In the genomic region with DNA sequence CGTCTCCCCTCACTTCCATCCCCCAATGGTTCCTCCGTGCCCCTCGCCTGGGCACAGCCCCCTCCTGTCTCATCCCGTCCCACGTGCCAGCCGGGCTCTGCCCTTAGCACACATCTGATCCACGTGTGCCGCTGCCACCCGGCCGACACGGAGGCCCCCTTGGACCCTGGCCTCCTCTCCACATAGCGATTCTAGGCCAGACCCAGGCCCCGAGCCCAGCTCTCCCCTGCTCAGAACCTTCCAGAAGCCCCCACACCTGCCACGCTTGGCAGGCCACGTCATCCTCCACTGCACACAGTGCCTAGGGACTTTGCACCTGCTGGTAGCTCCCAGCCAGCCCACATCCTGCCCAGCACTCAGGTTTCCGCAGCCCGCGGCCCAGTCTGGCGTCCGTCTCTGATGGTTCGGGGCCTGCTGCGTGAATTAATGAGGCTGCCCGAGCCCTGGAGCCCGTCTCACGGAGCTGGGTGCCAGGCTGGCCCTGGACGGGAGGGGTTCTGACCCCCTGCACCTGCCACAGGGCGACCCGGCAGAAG, we compare ENCODE assay signal across 13 cellular contexts. TPM values are rescaled to one million over a fixed set of nuclear protein-coding genes. Genes with fewer than 3 reads are reported as not detected.
A peak's percentile ranks its signal among the peaks of the same experiment; 100 is the strongest.
DNase-seq lines count a peak whose midpoint lies in the region; ATAC-seq and TF ChIP-seq lines count a peak whose summit lies in the region.
"Had no signal": no experiment of that assay in that cellular context is flagged by ENCODE, and none has a peak within 500 bp of the region (broad histone marks: within the 10 kb centered on the region; RNA-seq: fewer than 3 reads in every experiment).

No MANE protein-coding gene starts in this region.

- H3K27ac Mint-ChIP-seq in Caco-2 (ENCODE audit: unreplicated experiment) = no peak overlapping the region

- no peaks in the 10 kb centered on the region for H3K9me3 ChIP-seq in effector memory CD4-positive, alpha-beta T cell (ENCODE audit: control insufficient read depth, low read length)
- H3K9me3 ChIP-seq in hepatocyte (ENCODE audit: low read depth) = no peaks in the 10 kb centered on the region
- no peaks in the 10 kb centered on the region for H3K9me3 ChIP-seq in Caco-2

- no peaks in the 10 kb centered on the region for H3K27me3 Mint-ChIP-seq in Caco-2 (ENCODE audit: insufficient read depth, unreplicated experiment)

- no peaks in the 10 kb centered on the region for H3K36me3 ChIP-seq in effector memory CD4-positive, alpha-beta T cell (ENCODE audit: control insufficient read depth, insufficient read depth, low read length)
- no peaks in the 10 kb centered on the region for H3K36me3 ChIP-seq in hepatocyte (replicated peaks; ENCODE audit: insufficient read depth, low read depth)
- H3K36me3 ChIP-seq in Caco-2 (ENCODE audit: control insufficient read depth, insufficient read depth, low read length) = no peaks in the 10 kb centered on the region

- H2AFZ ChIP-seq in hepatocyte = no peak overlapping the region

- no TSS peak for BruUV-seq in Caco-2 (replicated peaks; lab: Mats Ljungman, UMichigan)

- H3K4me3 ChIP-seq in GM12864 (ENCODE audit: low read depth, low read length) = no peak overlapping the region
- no peak overlapping the region for H3K4me3 ChIP-seq in Jurkat, Clone E6-1 (ENCODE audit: low read length)
- no peak overlapping the region for H3K4me3 ChIP-seq in effector memory CD4-positive, alpha-beta T cell (ENCODE audit: insufficient read depth, low read depth, low read length, poor library complexity, severe bottlenecking)
- no peak overlapping the region for H3K4me3 ChIP-seq in hepatocyte
- no peak overlapping the region for H3K4me3 ChIP-seq in Caco-2 (ENCODE audit: low read depth, low read length)

- CTCF ChIA-PET in Caco-2 (lab: Charles Lee) = no interaction called here

- TF ChIP-seq CTCF in GM12864 (IDR thresholded peaks at IDR 0.05; ENCODE audit: low read depth, low read length, missing control alignments) (no peak), hepatocyte (IDR thresholded peaks at IDR 0.05; ENCODE audit: poor library complexity) (no peak), Caco-2 (IDR thresholded peaks at IDR 0.05; ENCODE audit: insufficient read depth in 1 of 2, low read depth in 1 of 2, low read length in 1 of 2, severe bottlenecking in 1 of 2, unreplicated experiment in 1 of 2) (no peak)

- intact Hi-C loops in Right ventricle myocardium inferior (cut with DNase I) = no loop called here
- intact Hi-C loops in Caco-2 (cut with micrococcal nuclease; ENCODE audit: unreplicated experiment) = no loop called here

- POLR2A ChIA-PET in Caco-2 (lab: Charles Lee) = no interaction called here

- H3K4me1 ChIP-seq in effector memory CD4-positive, alpha-beta T cell (ENCODE audit: control insufficient read depth, insufficient read depth, low read length, poor library complexity, severe bottlenecking) = peaks cover 31% of the 10 kb centered on the region
- peaks cover 5% of the 10 kb centered on the region for H3K4me1 ChIP-seq in hepatocyte (ENCODE audit: insufficient read depth)
- H3K4me1 ChIP-seq in Caco-2 = peaks cover 12% of the 10 kb centered on the region

- no peak overlapping the region for H3K4me3 Mint-ChIP-seq in Caco-2 (ENCODE audit: unreplicated experiment)

- in situ Hi-C loops in ACHN (cut with HindIII; ENCODE audit: low pct_ligation_motif_present, low pct_unique_long_range_greater_than_20kb, low sequenced_read_pairs) = no loop called here

- peaks cover 7% of the 10 kb centered on the region for H3K4me1 Mint-ChIP-seq in Caco-2 (ENCODE audit: low read depth, unreplicated experiment)

- H3K36me3 Mint-ChIP-seq in Caco-2 (ENCODE audit: insufficient read depth, unreplicated experiment) = no peaks in the 10 kb centered on the region

- no peak overlapping the region for H3K4me2 ChIP-seq in hepatocyte

- no peak overlapping the region for H3K27ac ChIP-seq in effector memory CD4-positive, alpha-beta T cell (ENCODE audit: insufficient read depth, low read length, poor library complexity, severe bottlenecking)
- H3K27ac ChIP-seq in hepatocyte = no peak overlapping the region

- DNase-seq in ACHN (peak; percentile 14), GM12864 (ENCODE audit: low read depth) (peak; percentile 8), Right ventricle myocardium inferior (ENCODE audit: missing footprints) (no peak), hepatocyte (ENCODE audit: low spot score) (no peak), C1 segment of cervical spinal cord (lab: John Stamatoyannopoulos, UW) (no peak), Caco-2 (no peak)
- peak; percentile 44 for DNase-seq in Jurkat, Clone E6-1 (ENCODE audit: low read depth, low spot score)
- DNase-seq in effector memory CD4-positive, alpha-beta T cell = peak in 2 of 3 donors; percentile 6 to 9
- DNase-seq: AML-193; effector CD8-positive, alpha-beta T cell; left ventricle myocardium superior; T1000 had no signal

- no peak for ATAC-seq in Right ventricle myocardium inferior
- ATAC-seq: left ventricle myocardium superior had no signal

- H3K27me3 ChIP-seq in effector memory CD4-positive, alpha-beta T cell (replicated peaks; ENCODE audit: control insufficient read depth, insufficient read depth, low read length, poor library complexity, severe bottlenecking) = no peaks in the 10 kb centered on the region
- H3K27me3 ChIP-seq in hepatocyte = no peaks in the 10 kb centered on the region
- no peaks in the 10 kb centered on the region for H3K27me3 ChIP-seq in Caco-2 (replicated peaks; ENCODE audit: control insufficient read depth, insufficient read depth, low read length)

- H3K79me2 ChIP-seq in hepatocyte = no peaks in the 10 kb centered on the region

- H4K20me1 ChIP-seq in hepatocyte (ENCODE audit: insufficient read depth, poor library complexity, severe bottlenecking) = no peaks in the 10 kb centered on the region

- H3K9me3 Mint-ChIP-seq in Caco-2 (ENCODE audit: unreplicated experiment) = no peaks in the 10 kb centered on the region

- no peaks in the 10 kb centered on the region for H3K9me2 ChIP-seq in hepatocyte (replicated peaks; ENCODE audit: insufficient read depth)

- 95% methylated on average over 27 of the region's 28 CpGs for WGBS in hepatocyte (ENCODE audit: low lambda C conversion rate, missing lambda C conversion rate)

RNA-seq across cellular contexts. Expression of a gene that starts 20.1 kb away (rescaled TPM):
- polyA plus RNA-seq in Jurkat, Clone E6-1 (2012; ENCODE audit: insufficient read depth, insufficient read length) = not detected
- total RNA-seq in Right ventricle myocardium inferior (0.46 TPM), hepatocyte (0.48 and 1.3 TPM in 2 replicates), Caco-2 (2022) (0.27 and 0.32 TPM in 2 replicates)
- 1.9 and 3.4 TPM in 2 replicates for polyA plus RNA-seq in hepatocyte
- total RNA-seq: LHCN-M2 had no signal

RNA-seq across cellular contexts. Expression of a gene that starts 30.2 kb away (rescaled TPM):
- polyA plus RNA-seq in Jurkat, Clone E6-1 (2012; ENCODE audit: insufficient read depth, insufficient read length) = 33.1 TPM
- total RNA-seq in Right ventricle myocardium inferior (46.4 TPM), hepatocyte (18.5 and 20.4 TPM in 2 replicates), Caco-2 (2022) (27.0 and 31.7 TPM in 2 replicates)
- polyA plus RNA-seq in hepatocyte = 21.3 and 21.5 TPM in 2 replicates

RNA-seq across cellular contexts. Expression of a gene that starts 33.9 kb away (rescaled TPM):
- polyA plus RNA-seq in Jurkat, Clone E6-1 (2012; ENCODE audit: insufficient read depth, insufficient read length) = not detected
- total RNA-seq in Right ventricle myocardium inferior = 1.3 TPM
- not detected in 2 replicates for total RNA-seq in hepatocyte
- 1.0 TPM in 2 replicates for polyA plus RNA-seq in hepatocyte
- total RNA-seq in Caco-2 (2022) = not detected in 2 replicates
- total RNA-seq: LHCN-M2 had no signal

Comparison
In these comparisons a context has a peak if more than half of its experiments do, and no peak if none do; other contexts are left out.
1. DNase-seq: peak in ACHN (single experiment), GM12864 (single experiment), Jurkat, Clone E6-1 (single experiment) and effector memory CD4-positive, alpha-beta T cell (2 of 3); none in Right ventricle myocardium inferior (single experiment), hepatocyte (single experiment), C1 segment of cervical spinal cord (0 of 14) and Caco-2 (0 of 2).